Comparison of ENCODE assay signal across 21 cellular contexts in genomic region chr5:162325143-162325727, GRCh38.
DNase-seq lines count a peak whose midpoint lies in the region; ATAC-seq and TF ChIP-seq lines count a peak whose summit lies in the region.
"Had no signal": no experiment of that assay in that cellular context is flagged by ENCODE, and none has a peak within 500 bp of the region (broad histone marks: within the 10 kb centered on the region; RNA-seq: fewer than 3 reads in every experiment).

No MANE protein-coding gene starts in this region.

- ATAC-seq in left cardiac atrium (peak; percentile 23 to 56), right cardiac atrium (peak; percentile 29 to 91)
- ATAC-seq: K562 had no signal

- H3K27me3 ChIP-seq in right atrium auricular region: no peaks in the 10 kb centered on the region
- H3K27me3 ChIP-seq in right cardiac atrium (ENCODE audit: control insufficient read depth, insufficient read depth): no peaks in the 10 kb centered on the region
- H3K27me3 ChIP-seq: BLaER1 treated with 17β-estradiol and CSF1 and Interleukin-3, amounts not matched to agents 10 nM and 100 nM had no signal

- no peak for TF ChIP-seq CTCF in right atrium auricular region (IDR thresholded peaks at IDR 0.05)

- H3K27ac ChIP-seq in right atrium auricular region (no peak overlapping the region), right cardiac atrium (ENCODE audit: low read length) (no peak overlapping the region)
- H3K27ac ChIP-seq: BLaER1 treated with 17β-estradiol and CSF1 and Interleukin-3, amounts not matched to agents 10 nM and 100 nM; GM23248; PC-9 had no signal

- WGBS in right cardiac atrium: 38% methylated on average over 3 of the region's 3 CpGs

- H3K4me1 ChIP-seq in right atrium auricular region (no peaks in the 10 kb centered on the region), right cardiac atrium (ENCODE audit: control insufficient read depth, insufficient read depth, low read length) (no peaks in the 10 kb centered on the region)
- H3K4me1 ChIP-seq: BLaER1 treated with 17β-estradiol and CSF1 and Interleukin-3, amounts not matched to agents 10 nM and 100 nM had no signal

- H3K4me3 ChIP-seq in right atrium auricular region (no peak overlapping the region), right cardiac atrium (ENCODE audit: low read length) (no peak overlapping the region)
- H3K4me3 ChIP-seq: BLaER1 treated with 17β-estradiol and CSF1 and Interleukin-3, amounts not matched to agents 10 nM and 100 nM; GM23248; K562; PC-9 had no signal

- H3K9me3 ChIP-seq in right atrium auricular region (no peaks in the 10 kb centered on the region), right cardiac atrium (ENCODE audit: control insufficient read depth, low read length) (no peaks in the 10 kb centered on the region)

- DNase-seq in left cardiac atrium: no peak
- no peak for DNase-seq in right atrium auricular region (ENCODE audit: low spot score)
- no peak for DNase-seq in right cardiac atrium
- peak; percentile 1 for DNase-seq in renal cortical epithelial cell (ENCODE audit: low read depth)
- DNase-seq in AG20443 (ENCODE audit: low spot score): no peak
- DNase-seq in DMS153 treated with DMSO at 0.1 percent for 48 hours (lab: John Stamatoyannopoulos, UW; ENCODE audit: unreplicated experiment): no peak
- no peak for DNase-seq in stimulated activated naive CD4-positive, alpha-beta T cell (lab: John Stamatoyannopoulos, UW)
- DNase-seq: AML-193; CD4-positive, alpha-beta T cell; DMS53; GM23248; H9; Kasumi-1; MV-4-11; NCI-H1105; NCI-H2029; NCI-H526; PC-9; SHP77 had no signal

- H3K36me3 ChIP-seq in right atrium auricular region: no peaks in the 10 kb centered on the region
- H3K36me3 ChIP-seq: BLaER1 treated with 17β-estradiol and CSF1 and Interleukin-3, amounts not matched to agents 10 nM and 100 nM had no signal

- intact Hi-C loops in left cardiac atrium (cut with DNase I): no loop called here
- intact Hi-C loops in right cardiac atrium (cut with DNase I): no loop called here
